In genomic region chr2:8229546-8229986, GRCh38 we compare ENCODE assay signal across 8 cellular contexts.
A peak's percentile ranks its signal among the peaks of the same experiment; 100 is the strongest.
DNase-seq lines count a peak whose midpoint lies in the region; ATAC-seq, FAIRE-seq and TF ChIP-seq lines count a peak whose summit lies in the region.

No MANE protein-coding gene starts in this region.

- no peak overlapping the region for H3K4me3 ChIP-seq in K562

- TF ChIP-seq POLR2A in K562 (conservative IDR thresholded peaks at IDR 0.05): no peak

- H3K4me2 ChIP-seq in K562 (ENCODE audit: insufficient read depth, low read length): peak overlapping the region; percentile 31; the same call in 1 of the 2 replicates

- in situ Hi-C loops in K562 (cut with MboI): no loop called here

- H3K79me2 ChIP-seq in K562 (ENCODE audit: control insufficient read depth, insufficient read depth, low read length): no peaks in the 10 kb centered on the region

- H3K27ac ChIP-seq in K562 (ENCODE audit: extremely low read depth, low read depth, low read length): no peak overlapping the region; the same call in 2 of the 3 replicates

- no TSS peak for BruUV-seq in K562 (replicated peaks; lab: Mats Ljungman, UMichigan)

- no peaks in the 10 kb centered on the region for H3K36me3 ChIP-seq in K562 (ENCODE audit: control insufficient read depth, insufficient read depth, low read length)

- TF ChIP-seq CTCF in K562 (IDR thresholded peaks at IDR 0.05 in 2 of 3, conservative IDR thresholded peaks at IDR 0.05 in 1 of 3; ENCODE audit: insufficient read depth in 2 of 3, low read depth in 1 of 3, low read length in 3 of 3): no peak

- ATAC-seq in GM19324 (IDR thresholded peaks at IDR 0.05; ENCODE audit: low FRiP score, unreplicated experiment): peak; percentile 82
- peak; percentile 79 for ATAC-seq in HG03280 (IDR thresholded peaks at IDR 0.05; ENCODE audit: unreplicated experiment)
- ATAC-seq in K562: peak; percentile 94

- TF ChIP-seq EP300 in K562 (IDR thresholded peaks at IDR 0.05; ENCODE audit: low read length): no peak

- POLR2A ChIA-PET in K562 (lab: Yijun Ruan, JAX): interaction anchor here (0.7 to 1.0 kb wide), 3 partner anchors 10 to 25 kb away, joined by 3 to 7 read pairs (median 3); no protein-coding TSS in a partner anchor

- no peak for TF ChIP-seq RAD21 in K562 (CRISPR knock-in tag; conservative IDR thresholded peaks at IDR 0.05 in 1 of 2, IDR thresholded peaks at IDR 0.05 in 1 of 2)

- DNase-seq in AML-193 (lab: John Stamatoyannopoulos, UW) (peak; percentile 94 to 97), SIG-M5 treated with dmso at 0.1 percent for 504 hours (lab: John Stamatoyannopoulos, UW; ENCODE audit: unreplicated experiment) (peak; percentile 82), K562 (ENCODE audit: extremely low read depth in 1 of 4, low spot score in 3 of 4) (peak; percentile 46 to 69 (median 60)), mucosa of gallbladder (ENCODE audit: low spot score) (peak; percentile 63), stromal cell of bone marrow (ENCODE audit: low read depth) (peak; percentile 77), NCI-H187 (lab: John Stamatoyannopoulos, UW) (no peak)

- H3K27me3 ChIP-seq in K562 (ENCODE audit: control insufficient read depth in 2 of 2, insufficient read depth in 2 of 2, low read length in 2 of 2): peaks cover 0 to 6% of the 10 kb centered on the region in 2 experiments; a peak in 2 of 5 replicates

- H3K4me1 ChIP-seq in K562 (replicated peaks in 1 of 2; ENCODE audit: control insufficient read depth in 2 of 2, insufficient read depth in 2 of 2, low read length in 2 of 2): peaks cover 0 to 3% of the 10 kb centered on the region in 2 experiments; a peak in 2 of 5 replicates

- peak; percentile 84 for FAIRE-seq in K562 (lab: Jason Lieb, UNC)

- H2AFZ ChIP-seq in K562 (ENCODE audit: low read depth, low read length): peak overlapping the region; percentile 84

- no peak overlapping the region for H3K9ac ChIP-seq in K562 (ENCODE audit: insufficient read depth in 1 of 2, low read depth in 2 of 2, low read length in 2 of 2)

- H3K9me1 ChIP-seq in K562 (ENCODE audit: control insufficient read depth, insufficient read depth, low read length): no peaks in the 10 kb centered on the region

- 31% methylated on average over 10 of the region's 10 CpGs for WGBS in K562 (ENCODE audit: insufficient coverage, low coverage, missing lambda C conversion rate)

- H3K9me3 ChIP-seq in K562 (replicated peaks; ENCODE audit: control insufficient read depth, insufficient read depth, low read depth, low read length): no peaks in the 10 kb centered on the region

- intact Hi-C loops in K562 (cut with micrococcal nuclease): no loop called here

- H4K20me1 ChIP-seq in K562 (replicated peaks; ENCODE audit: control insufficient read depth, insufficient read depth, low read length): no peaks in the 10 kb centered on the region

- CTCF ChIA-PET in K562 (lab: Yijun Ruan, JAX; ENCODE audit: low intra/inter-chr PET ratio): no interaction called here

TF ChIP-seq in K562, 482 proteins besides CTCF, POLR2A, EP300 and RAD21:
- TF ChIP-seq ILK (tag; IDR thresholded peaks at IDR 0.05; ENCODE audit: borderline replicate concordance, low read depth) (no peak), POLR3A (IDR thresholded peaks at IDR 0.05; ENCODE audit: borderline replicate concordance, extremely low read depth, insufficient read depth, insufficient read length) (no peak), ZBTB9 (CRISPR knock-in tag; IDR thresholded peaks at IDR 0.05) (0 out of 2 replicates have a peak, but pooled peaks have one; percentile 39), TRIM24 (IDR thresholded peaks at IDR 0.05) (0 out of 4 replicates have a peak, but pooled peaks of 1 of the 2 experiments have one; percentile 14), NFE2 (IDR thresholded peaks at IDR 0.05; ENCODE audit: low read depth) (peak; percentile 98), MCM2 (IDR thresholded peaks at IDR 0.05; ENCODE audit: low read depth) (no peak), MYNN (IDR thresholded peaks at IDR 0.05) (no peak), MYNN (CRISPR knock-in tag; IDR thresholded peaks at IDR 0.05) (no peak), ZNF778 (CRISPR knock-in tag; IDR thresholded peaks at IDR 0.05) (no peak), U2AF1 (optimal IDR thresholded peaks at IDR 0.05; ENCODE audit: low read depth, low read length) (peak; percentile 1), MAFK (IDR thresholded peaks at IDR 0.05; ENCODE audit: low read length) (peak; percentile 94), MAFG (tag; conservative IDR thresholded peaks at IDR 0.05) (peak; percentile 99), MAFF (IDR thresholded peaks at IDR 0.05; ENCODE audit: low read length) (peak; percentile 97), ARID1B (IDR thresholded peaks at IDR 0.05) (peak; percentile 54; the same call in 1 of the 2 replicates), BACH1 (tag; IDR thresholded peaks at IDR 0.05) (peak; percentile 93), ZNF316 (IDR thresholded peaks at IDR 0.05) (peak; percentile 98), SMARCA4 (IDR thresholded peaks at IDR 0.05) (0 out of 2 replicates have a peak, but pooled peaks have one; percentile 66), NR4A1 (CRISPR knock-in tag; IDR thresholded peaks at IDR 0.05) (no peak), NR4A1 (tag; IDR thresholded peaks at IDR 0.05) (0 out of 2 replicates have a peak, but pooled peaks have one; percentile 40), ATF7 (IDR thresholded peaks at IDR 0.05) (peak; percentile 24; the same call in 1 of the 2 replicates), C11orf30 (IDR thresholded peaks at IDR 0.05; ENCODE audit: low read depth) (peak; percentile 97), NFE2L1 (tag; IDR thresholded peaks at IDR 0.05; ENCODE audit: borderline replicate concordance, low read depth) (peak; percentile 94), CEBPB (tag; IDR thresholded peaks at IDR 0.05) (0 out of 2 replicates have a peak, but pooled peaks have one; percentile 18), CEBPG (CRISPR knock-in tag; IDR thresholded peaks at IDR 0.05) (no peak), CEBPG (tag; conservative IDR thresholded peaks at IDR 0.05 in 1 of 2, IDR thresholded peaks at IDR 0.05 in 1 of 2) (peak in 1 of 2 experiments; percentile 66; a peak in 1 of 4 replicates), CBX3 (IDR thresholded peaks at IDR 0.05; ENCODE audit: borderline replicate concordance in 1 of 2, low read length in 2 of 2) (peak in 1 of 2 experiments; percentile 29; a peak in 1 of 3 replicates), SMARCE1 (IDR thresholded peaks at IDR 0.05) (peak; percentile 41; the same call in 1 of the 2 replicates), ZNF707 (CRISPR knock-in tag; conservative IDR thresholded peaks at IDR 0.05) (no peak), L3MBTL2 (IDR thresholded peaks at IDR 0.05) (0 out of 2 replicates have a peak, but pooled peaks have one; percentile 30), ZNF699 (CRISPR knock-in tag; IDR thresholded peaks at IDR 0.05; ENCODE audit: insufficient replicate concordance) (no peak), MEIS2 (IDR thresholded peaks at IDR 0.05; ENCODE audit: partially characterized antibody) (no peak), IRF9 (tag; IDR thresholded peaks at IDR 0.05) (no peak), CXXC5 (CRISPR knock-in tag; IDR thresholded peaks at IDR 0.05) (0 out of 2 replicates have a peak, but pooled peaks have one; percentile 16), ELF4 (CRISPR knock-in tag; IDR thresholded peaks at IDR 0.05) (0 out of 2 replicates have a peak, but pooled peaks have one; percentile 43), SMAD4 (CRISPR knock-in tag; conservative IDR thresholded peaks at IDR 0.05) (peak; percentile 38; the same call in 1 of the 2 replicates), CTBP1 (IDR thresholded peaks at IDR 0.05; ENCODE audit: borderline replicate concordance) (no peak), KAT2B (IDR thresholded peaks at IDR 0.05; ENCODE audit: low read depth, low read length) (no peak), ATF4 (CRISPR knock-in tag; IDR thresholded peaks at IDR 0.05) (0 out of 2 replicates have a peak, but pooled peaks have one; percentile 52), JUNB (CRISPR knock-in tag; conservative IDR thresholded peaks at IDR 0.05) (peak; percentile 50; the same call in 1 of the 2 replicates)

Comparison
In these comparisons a context has a peak if more than half of its experiments do, and no peak if none do; other contexts are left out.
1. DNase-seq: peak in AML-193 (2 of 2), SIG-M5 treated with dmso at 0.1 percent for 504 hours (single experiment), K562 (4 of 4), mucosa of gallbladder (single experiment) and stromal cell of bone marrow (single experiment); none in NCI-H187 (0 of 2).
2. Peak in every context shown above with its lines, with median percentiles within 50 percentile points of each other: ATAC-seq.